In genomic region chr1:16208270-16208987, GRCh38 we compare ENCODE assay signal across 13 cellular contexts. TPM values are rescaled to one million over a fixed set of nuclear protein-coding genes. Genes with fewer than 3 reads are reported as not detected.
DNase-seq lines count a peak whose midpoint lies in the region; ATAC-seq and TF ChIP-seq lines count a peak whose summit lies in the region.
"Had no signal": no experiment of that assay in that cellular context is flagged by ENCODE, and none has a peak within 500 bp of the region (broad histone marks: within the 10 kb centered on the region; RNA-seq: fewer than 3 reads in every experiment).

No MANE protein-coding gene starts in this region.

- H3K4me2 ChIP-seq in GM23248 (ENCODE audit: unreplicated experiment): no peak overlapping the region

- H3K36me3 Mint-ChIP-seq in mesothelial cell of epicardium: peaks cover 10% of the 10 kb centered on the region

- 73 to 80% methylated on average over 13 of the region's 13 CpGs for WGBS in GM23248 (ENCODE audit: low coverage in 1 of 2, low lambda C conversion rate in 2 of 2, missing lambda C conversion rate in 2 of 2), 2 experiments

- no peaks in the 10 kb centered on the region for H3K79me2 ChIP-seq in GM23248 (ENCODE audit: insufficient read depth)

- H4K20me1 ChIP-seq in GM23248 (ENCODE audit: insufficient read depth): no peaks in the 10 kb centered on the region

- no peak overlapping the region for H2AFZ ChIP-seq in GM23248

- peak overlapping the region; percentile 24 for H3K4me3 Mint-ChIP-seq in mesothelial cell of epicardium

- H3K9ac ChIP-seq in GM23248 (no peak overlapping the region), adipocyte (ENCODE audit: low read length) (no peak overlapping the region)

- peaks cover 43% of the 10 kb centered on the region for H3K4me1 Mint-ChIP-seq in mesothelial cell of epicardium

- ATAC-seq in HG03439 (IDR thresholded peaks at IDR 0.05; ENCODE audit: unreplicated experiment): no peak

- no peak overlapping the region for H3K27ac ChIP-seq in GM23248
- H3K27ac ChIP-seq: epithelial cell of prostate had no signal

- no peaks in the 10 kb centered on the region for H3K27me3 ChIP-seq in GM23248 (replicated peaks; ENCODE audit: insufficient read depth)
- H3K27me3 ChIP-seq in adipocyte (replicated peaks; ENCODE audit: control insufficient read depth, insufficient read depth, low read length): peaks cover 8% of the 10 kb centered on the region

- no peaks in the 10 kb centered on the region for H3K27me3 Mint-ChIP-seq in mesothelial cell of epicardium (ENCODE audit: low read depth)

- DNase-seq in CD1c-positive myeloid dendritic cell (ENCODE audit: extremely low spot score) (peak; percentile 15), GM23248 (peak; percentile 55), adipocyte (ENCODE audit: low read depth) (peak; percentile 28), mesothelial cell of epicardium (ENCODE audit: low spot score in 2 of 2, unreplicated experiment in 2 of 2) (no peak), NCI-H2171 treated with DMSO at 0.1 percent for 48 hours (lab: John Stamatoyannopoulos, UW) (no peak), cerebellum (ENCODE audit: low spot score) (no peak), GM03348 (ENCODE audit: low spot score) (no peak)
- DNase-seq: activated CD8-positive, alpha-beta memory T cell treated with anti-CD3 and anti-CD28 coated beads for 24 hours; amniotic stem cell; Kasumi-1; small intestine had no signal

- H3K4me3 ChIP-seq in GM23248 (no peak overlapping the region), adipocyte (ENCODE audit: low read length) (no peak overlapping the region)

- in situ Hi-C loops in GM23248 (cut with MboI): no loop called here

- H3K27ac Mint-ChIP-seq in mesothelial cell of epicardium: no peak overlapping the region

- H3K9me3 ChIP-seq in GM23248 (ENCODE audit: low read depth) (no peaks in the 10 kb centered on the region), adipocyte (ENCODE audit: control insufficient read depth, low read length) (no peaks in the 10 kb centered on the region)

- no peaks in the 10 kb centered on the region for H3F3A ChIP-seq in GM23248 (ENCODE audit: insufficient read depth)

- no peaks in the 10 kb centered on the region for H3K36me3 ChIP-seq in GM23248 (ENCODE audit: low read depth)
- no peaks in the 10 kb centered on the region for H3K36me3 ChIP-seq in adipocyte (ENCODE audit: control insufficient read depth, insufficient read depth, low read length, severe bottlenecking)

- H3K4me1 ChIP-seq in GM23248 (ENCODE audit: insufficient read depth): 0 out of 2 replicates have a peak, but pooled peaks cover 4% of the 10 kb centered on the region
- H3K4me1 ChIP-seq in adipocyte (ENCODE audit: control insufficient read depth, insufficient read depth, low read length): no peaks in the 10 kb centered on the region

- no peak for TF ChIP-seq CTCF in mesothelial cell of epicardium (IDR thresholded peaks at IDR 0.05; ENCODE audit: unreplicated experiment)

- H3K9me3 Mint-ChIP-seq in mesothelial cell of epicardium: no peaks in the 10 kb centered on the region

- H3K9me2 ChIP-seq in GM23248 (ENCODE audit: insufficient read depth): no peaks in the 10 kb centered on the region

RNA-seq across cellular contexts. Expression of gene ARHGEF19, which starts 4.0 kb away (rescaled TPM):
- total RNA-seq in GM23248 (2014; rRNA removed; shearing (Covaris generic)): 8.6 and 12.1 TPM in 2 replicates
- 13.3 and 14.2 TPM in 2 replicates for polyA plus RNA-seq in GM23248 (2016; fragmentation: Nextera tagmentation; extraction: Ambion mirVana)
- total RNA-seq in mesothelial cell of epicardium (85.3 to 88.3 TPM (median 86.6 TPM) in 3 replicates), cerebellum (0.64 TPM)

RNA-seq across cellular contexts. Expression of gene CPLANE2, which starts 28.6 kb away (rescaled TPM):
- 9.7 and 16.5 TPM in 2 replicates for total RNA-seq in GM23248 (2014; rRNA removed; shearing (Covaris generic))
- 2.6 and 3.5 TPM in 2 replicates for polyA plus RNA-seq in GM23248 (2016; fragmentation: Nextera tagmentation; extraction: Ambion mirVana)
- 7.7 to 10.7 TPM (median 9.1 TPM) in 3 replicates for total RNA-seq in mesothelial cell of epicardium
- total RNA-seq in cerebellum: 10.1 TPM

RNA-seq across cellular contexts. Expression of gene EPHA2, which starts 52.6 kb away (rescaled TPM):
- total RNA-seq in GM23248 (2014; rRNA removed; shearing (Covaris generic)): 20.4 and 21.7 TPM in 2 replicates
- 8.0 and 8.8 TPM in 2 replicates for polyA plus RNA-seq in GM23248 (2016; fragmentation: Nextera tagmentation; extraction: Ambion mirVana)
- total RNA-seq in mesothelial cell of epicardium (71.8 to 76.3 TPM (median 75.0 TPM) in 3 replicates), cerebellum (2.3 TPM)

Comparison
In these comparisons a context has a peak if more than half of its experiments do, and no peak if none do; other contexts are left out.
1. DNase-seq: peak in CD1c-positive myeloid dendritic cell (single experiment), GM23248 (single experiment) and adipocyte (single experiment); none in mesothelial cell of epicardium (0 of 2), NCI-H2171 treated with DMSO at 0.1 percent for 48 hours (single experiment), cerebellum (single experiment) and GM03348 (single experiment).